8 cellular contexts compared by ENCODE assay signal in the genomic region with DNA sequence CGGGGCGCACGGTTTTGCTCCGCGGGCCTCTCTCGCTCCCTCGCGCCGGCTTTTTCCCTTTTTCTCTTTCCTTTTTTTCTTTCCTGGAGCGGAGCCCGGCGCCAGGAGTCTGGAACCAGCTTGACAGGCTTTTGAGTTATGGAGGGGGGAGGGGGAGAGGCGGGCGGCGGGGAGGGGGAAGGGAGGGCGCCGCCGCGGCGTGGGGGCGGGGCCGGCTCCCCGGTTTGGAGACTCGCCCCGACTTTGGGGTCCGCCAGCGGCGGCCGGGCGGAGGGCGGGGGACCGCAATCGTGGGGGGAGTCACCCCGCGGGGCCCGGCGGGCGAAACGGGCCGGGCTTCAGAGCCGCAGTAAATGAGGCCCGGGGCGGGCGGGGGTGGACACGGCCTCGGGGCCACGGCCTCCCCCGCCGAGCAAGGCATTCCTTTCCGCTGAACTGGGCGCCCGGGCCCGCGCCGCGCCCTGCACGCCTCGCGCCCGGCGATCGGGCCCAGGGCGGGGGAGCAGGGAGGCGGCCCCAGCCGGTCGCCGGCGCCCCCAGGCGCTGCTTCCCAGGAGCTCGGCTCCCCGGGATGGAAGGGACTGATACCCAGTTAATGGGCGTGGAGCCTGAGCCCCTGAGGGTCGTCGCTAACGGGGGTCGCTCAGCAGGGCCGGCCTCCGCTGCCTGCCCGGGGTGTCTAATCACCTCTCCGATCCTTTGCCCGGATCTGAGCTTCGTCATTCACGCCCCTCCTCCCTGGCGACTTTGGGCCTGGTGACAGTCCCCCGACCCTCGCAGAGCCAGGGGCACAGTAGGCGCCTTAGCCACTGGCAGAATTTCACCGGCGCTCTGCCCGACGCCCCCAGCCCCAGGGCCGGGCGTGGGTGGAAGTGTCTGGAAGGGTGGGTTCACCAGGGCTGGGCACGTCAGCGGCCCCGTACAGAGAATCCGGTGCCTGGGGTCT.
DNase-seq lines count a peak whose midpoint lies in the region; ATAC-seq and TF ChIP-seq lines count a peak whose summit lies in the region.

No MANE protein-coding gene starts in this region.

- no peaks in the 10 kb centered on the region for H3K36me3 Mint-ChIP-seq in MCF 10A (ENCODE audit: insufficient read depth, unreplicated experiment)

- no peaks in the 10 kb centered on the region for H3K9me3 ChIP-seq in HEK293 (ENCODE audit: control insufficient read depth, insufficient read depth, low read depth, low read length)
- H3K9me3 ChIP-seq in SJCRH30 (replicated peaks): no peaks in the 10 kb centered on the region
- H3K9me3 ChIP-seq in psoas muscle: no peaks in the 10 kb centered on the region

- H3K27ac ChIP-seq in HEK293 (ENCODE audit: extremely low read depth, low read depth, low read length) (peak overlapping the region; percentile 87), SJCRH30 (no peak overlapping the region), psoas muscle (peak overlapping the region; percentile 100)

- ATAC-seq in psoas muscle: peak; percentile 72 to 79 (median 76)
- ATAC-seq in HG03521 (IDR thresholded peaks at IDR 0.05; ENCODE audit: unreplicated experiment): no peak
- no peak for ATAC-seq in GM19035 (IDR thresholded peaks at IDR 0.05; ENCODE audit: unreplicated experiment)

- WGBS in psoas muscle, 3 donors: 1% methylated on average over 43 to 97 of the region's 97 CpGs

- H3K4me1 Mint-ChIP-seq in MCF 10A (ENCODE audit: insufficient read depth, unreplicated experiment): peaks cover 47% of the 10 kb centered on the region

- no peaks in the 10 kb centered on the region; the same call in 1 of the 2 replicates for H3K4me1 ChIP-seq in HEK293 (ENCODE audit: control insufficient read depth, insufficient read depth, low read length)
- H3K4me1 ChIP-seq in SJCRH30: peaks cover 3% of the 10 kb centered on the region; the same call in 1 of the 2 replicates
- H3K4me1 ChIP-seq in psoas muscle: peaks cover 31% of the 10 kb centered on the region

- BruUV-seq in MCF 10A (replicated peaks; lab: Mats Ljungman, UMichigan): TSS peak; percentile 23

- peak overlapping the region; percentile 70 for H3K4me3 Mint-ChIP-seq in MCF 10A (ENCODE audit: unreplicated experiment)

- H3K4me3 ChIP-seq in HEK293 (ENCODE audit: low read depth, low read length): peak overlapping the region; percentile 29
- H3K4me3 ChIP-seq in SJCRH30: peak overlapping the region; percentile 50
- H3K4me3 ChIP-seq in iPS-11a (ENCODE audit: low read depth, low read length): peak overlapping the region; percentile 20
- H3K4me3 ChIP-seq in psoas muscle: peak overlapping the region; percentile 74

- DNase-seq in AG08395 (ENCODE audit: low spot score): peak; percentile 88
- DNase-seq in SJCRH30: no peak
- peak; percentile 92 for DNase-seq in MCF 10A (ENCODE audit: unreplicated experiment)
- peak; percentile 89 to 92 for DNase-seq in psoas muscle

- H3K27me3 Mint-ChIP-seq in MCF 10A (ENCODE audit: insufficient read depth, unreplicated experiment): no peaks in the 10 kb centered on the region

- peak overlapping the region; percentile 93 for H3K27ac Mint-ChIP-seq in MCF 10A (ENCODE audit: low read depth, unreplicated experiment)

- H3K36me3 ChIP-seq in HEK293 (ENCODE audit: control insufficient read depth in 2 of 2, insufficient read depth in 1 of 2, low read length in 2 of 2) (no peaks in the 10 kb centered on the region), SJCRH30 (no peaks in the 10 kb centered on the region), psoas muscle (ENCODE audit: insufficient read depth in 1 of 2, low read depth in 1 of 2) (no peaks in the 10 kb centered on the region)

- POLR2A ChIA-PET in HEK293 (lab: Yijun Ruan, JAX) (interaction anchor here (0.8 to 4.1 kb wide), 15 partner anchors 8 to 344 kb away, joined by 3 to 46 read pairs (median 3); partner anchors contain the start of gene IER5L), MCF 10A (lab: Yijun Ruan, JAX) (interaction anchor here (0.5 to 7.7 kb wide), 32 partner anchors 7 to 1712 kb away, joined by 3 to 155 read pairs (median 4); partner anchors contain the start of genes IER5L and MIGA2)

- TF ChIP-seq CTCF in HEK293 (tag by site-specific recombination; IDR thresholded peaks at IDR 0.05) (no peak), MCF 10A (IDR thresholded peaks at IDR 0.05; ENCODE audit: unreplicated experiment) (no peak), psoas muscle (IDR thresholded peaks at IDR 0.05) (no peak)

- H3K27me3 ChIP-seq in SJCRH30 (peaks cover 22% of the 10 kb centered on the region), psoas muscle (ENCODE audit: insufficient read depth in 3 of 3, low read length in 2 of 3) (no peaks in the 10 kb centered on the region)

- no peaks in the 10 kb centered on the region for H3K9me3 Mint-ChIP-seq in MCF 10A (ENCODE audit: unreplicated experiment)

- intact Hi-C loops in MCF 10A (cut with micrococcal nuclease): loop anchor here (5.0 kb wide), 1 partner anchor 150 kb away; no protein-coding TSS in a partner anchor
- intact Hi-C loops in psoas muscle (cut with DNase I): loop anchor here (5.0 kb wide), 1 partner anchor 70 kb away; no protein-coding TSS in a partner anchor

- CTCF ChIA-PET in HEK293 (lab: Yijun Ruan, JAX): interaction anchor here (0.6 to 1.2 kb wide), 6 partner anchors 20 to 353 kb away, joined by 3 to 5 read pairs (median 4); no protein-coding TSS in a partner anchor
- CTCF ChIA-PET in MCF 10A (lab: Yijun Ruan, JAX): interaction anchor here (0.6 to 1.7 kb wide), 7 partner anchors 12 to 343 kb away, joined by 3 to 5 read pairs (median 4); no protein-coding TSS in a partner anchor

TF ChIP-seq in HEK293, 187 proteins besides CTCF, POLR2A, EP300 and RAD21 (continues in another document):
- TF ChIP-seq ZNF19 (tag by site-specific recombination; IDR thresholded peaks at IDR 0.05; ENCODE audit: low read depth) (no peak), ZNF660 (tag by site-specific recombination; IDR thresholded peaks at IDR 0.05) (no peak), HOXA7 (CRISPR knock-in tag; IDR thresholded peaks at IDR 0.05; ENCODE audit: borderline replicate concordance) (no peak), GLIS1 (tag by site-specific recombination; IDR thresholded peaks at IDR 0.05) (peak; percentile 93), ZBTB8A (tag by site-specific recombination; IDR thresholded peaks at IDR 0.05) (peak; percentile 85), MEIS1 (CRISPR knock-in tag; IDR thresholded peaks at IDR 0.05; ENCODE audit: borderline replicate concordance) (no peak), ZNF24 (tag by site-specific recombination; IDR thresholded peaks at IDR 0.05) (peak; percentile 66; the same call in 1 of the 2 replicates), ZNF670 (tag by site-specific recombination; IDR thresholded peaks at IDR 0.05; ENCODE audit: low read depth) (no peak), ZSCAN4 (tag by site-specific recombination; IDR thresholded peaks at IDR 0.05) (0 out of 2 replicates have a peak, but pooled peaks have one; percentile 19), ZNF394 (tag by site-specific recombination; IDR thresholded peaks at IDR 0.05; ENCODE audit: borderline replicate concordance) (peak; percentile 41; the same call in 1 of the 2 replicates), ZNF121 (tag by site-specific recombination; IDR thresholded peaks at IDR 0.05) (no peak), ZNF701 (tag by site-specific recombination; IDR thresholded peaks at IDR 0.05) (no peak), ZNF626 (tag by site-specific recombination; IDR thresholded peaks at IDR 0.05) (no peak), ZNF692 (tag by site-specific recombination; IDR thresholded peaks at IDR 0.05) (no peak), ZNF544 (tag by site-specific recombination; IDR thresholded peaks at IDR 0.05) (no peak)
- TF ChIP-seq, protein P1, sequence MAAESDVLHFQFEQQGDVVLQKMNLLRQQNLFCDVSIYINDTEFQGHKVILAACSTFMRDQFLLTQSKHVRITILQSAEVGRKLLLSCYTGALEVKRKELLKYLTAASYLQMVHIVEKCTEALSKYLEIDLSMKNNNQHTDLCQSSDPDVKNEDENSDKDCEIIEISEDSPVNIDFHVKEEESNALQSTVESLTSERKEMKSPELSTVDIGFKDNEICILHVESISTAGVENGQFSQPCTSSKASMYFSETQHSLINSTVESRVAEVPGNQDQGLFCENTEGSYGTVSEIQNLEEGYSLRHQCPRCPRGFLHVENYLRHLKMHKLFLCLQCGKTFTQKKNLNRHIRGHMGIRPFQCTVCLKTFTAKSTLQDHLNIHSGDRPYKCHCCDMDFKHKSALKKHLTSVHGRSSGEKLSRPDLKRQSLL (tag by site-specific recombination; IDR thresholded peaks at IDR 0.05): no peak
- TF ChIP-seq, protein P2, sequence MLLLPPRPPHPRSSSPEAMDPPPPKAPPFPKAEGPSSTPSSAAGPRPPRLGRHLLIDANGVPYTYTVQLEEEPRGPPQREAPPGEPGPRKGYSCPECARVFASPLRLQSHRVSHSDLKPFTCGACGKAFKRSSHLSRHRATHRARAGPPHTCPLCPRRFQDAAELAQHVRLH (tag by site-specific recombination; IDR thresholded peaks at IDR 0.05): no peak

Comparison
In these comparisons a context has a peak if more than half of its experiments do, and no peak if none do; other contexts are left out.
1. DNase-seq: peak in AG08395 (single experiment), MCF 10A (single experiment) and psoas muscle (2 of 2); none in SJCRH30 (0 of 2).
2. H3K4me3 ChIP-seq: peak in every context shown above with its lines; median percentile 74 in psoas muscle; 50 in SJCRH30; 29 in HEK293; 20 in iPS-11a.
3. ATAC-seq: peak in psoas muscle (4 of 4); none in HG03521 (single experiment) and GM19035 (single experiment).